ENCODE assay signal across 23 cellular contexts in genomic region chr17:17154556-17154955, GRCh38. TPM values are rescaled to one million over a fixed set of nuclear protein-coding genes. Genes with fewer than 3 reads are reported as not detected.
DNase-seq lines count a peak whose midpoint lies in the region; ATAC-seq and TF ChIP-seq lines count a peak whose summit lies in the region.
"Had no signal": no experiment of that assay in that cellular context is flagged by ENCODE, and none has a peak within 500 bp of the region (broad histone marks: within the 10 kb centered on the region; RNA-seq: fewer than 3 reads in every experiment).

No MANE protein-coding gene starts in this region.

- peaks cover 42% of the 10 kb centered on the region for H3K36me3 Mint-ChIP-seq in stimulated activated naive CD8-positive, alpha-beta T cell treated with anti-CD3 and anti-CD28 coated beads, Interleukin-15, Interleukin-2, amounts not matched to agents 100 ng/mL and 50 ng/mL, for 24 hours (ENCODE audit: low read depth)
- H3K36me3 Mint-ChIP-seq in endothelial cell (ENCODE audit: low read depth, unreplicated experiment) (peaks cover 50% of the 10 kb centered on the region), mesothelial cell of epicardium (peaks cover 37% of the 10 kb centered on the region)

- no peak overlapping the region; the same call in 1 of the 2 replicates for H3K27ac ChIP-seq in SJSA1
- H3K27ac ChIP-seq in ascending aorta, result no peak overlapping the region
- H3K27ac ChIP-seq: body of pancreas, neutrophil, psoas muscle, testis had no signal

- H3K9me3 Mint-ChIP-seq in stimulated activated naive CD8-positive, alpha-beta T cell treated with anti-CD3 and anti-CD28 coated beads, Interleukin-15, Interleukin-2, amounts not matched to agents 100 ng/mL and 50 ng/mL, for 24 hours, result no peaks in the 10 kb centered on the region
- no peaks in the 10 kb centered on the region for H3K9me3 Mint-ChIP-seq in endothelial cell (ENCODE audit: unreplicated experiment)
- no peaks in the 10 kb centered on the region for H3K9me3 Mint-ChIP-seq in mesothelial cell of epicardium
- H3K9me3 Mint-ChIP-seq: activated naive CD4-positive, alpha-beta T cell treated with anti-CD3 and anti-CD28 coated beads for 36 hours had no signal

- H3K4me1 Mint-ChIP-seq in stimulated activated naive CD8-positive, alpha-beta T cell treated with anti-CD3 and anti-CD28 coated beads, Interleukin-15, Interleukin-2, amounts not matched to agents 100 ng/mL and 50 ng/mL, for 24 hours (ENCODE audit: low read depth), result peaks cover 41% of the 10 kb centered on the region
- peaks cover 14% of the 10 kb centered on the region for H3K4me1 Mint-ChIP-seq in endothelial cell (ENCODE audit: unreplicated experiment)
- no peaks in the 10 kb centered on the region for H3K4me1 Mint-ChIP-seq in mesothelial cell of epicardium

- no peak overlapping the region for H3K4me3 Mint-ChIP-seq in stimulated activated naive CD8-positive, alpha-beta T cell treated with anti-CD3 and anti-CD28 coated beads, Interleukin-15, Interleukin-2, amounts not matched to agents 100 ng/mL and 50 ng/mL, for 24 hours
- H3K4me3 Mint-ChIP-seq in endothelial cell (ENCODE audit: unreplicated experiment), result peak overlapping the region; percentile 32
- no peak overlapping the region for H3K4me3 Mint-ChIP-seq in mesothelial cell of epicardium
- H3K4me3 Mint-ChIP-seq: activated naive CD4-positive, alpha-beta T cell treated with anti-CD3 and anti-CD28 coated beads for 36 hours had no signal

- no peaks in the 10 kb centered on the region for H3K27me3 Mint-ChIP-seq in stimulated activated naive CD8-positive, alpha-beta T cell treated with anti-CD3 and anti-CD28 coated beads, Interleukin-15, Interleukin-2, amounts not matched to agents 100 ng/mL and 50 ng/mL, for 24 hours
- H3K27me3 Mint-ChIP-seq in endothelial cell (ENCODE audit: unreplicated experiment), result peaks cover 15% of the 10 kb centered on the region
- no peaks in the 10 kb centered on the region for H3K27me3 Mint-ChIP-seq in mesothelial cell of epicardium (ENCODE audit: low read depth)

- no peak for TF ChIP-seq CTCF in endothelial cell (IDR thresholded peaks at IDR 0.05; ENCODE audit: unreplicated experiment)
- TF ChIP-seq CTCF in mesothelial cell of epicardium (IDR thresholded peaks at IDR 0.05; ENCODE audit: unreplicated experiment), result no peak
- no peak for TF ChIP-seq CTCF in ascending aorta (IDR thresholded peaks at IDR 0.05)

- H3K4me3 ChIP-seq in SJSA1, result no peak overlapping the region
- no peak overlapping the region for H3K4me3 ChIP-seq in ascending aorta
- H3K4me3 ChIP-seq: body of pancreas, gastrocnemius medialis, GM23248, psoas muscle, testis had no signal

- H3K9me3 ChIP-seq in SJSA1 (replicated peaks) (no peaks in the 10 kb centered on the region), ascending aorta (no peaks in the 10 kb centered on the region)
- H3K9me3 ChIP-seq: body of pancreas, gastrocnemius medialis, neutrophil, psoas muscle, testis had no signal

- peaks cover 91% of the 10 kb centered on the region for H3K36me3 ChIP-seq in SJSA1
- H3K36me3 ChIP-seq in ascending aorta, result peaks cover 63 to 84% of the 10 kb centered on the region in 2 donors

- H3K4me1 ChIP-seq in SJSA1 (replicated peaks), result peaks cover 69% of the 10 kb centered on the region
- peaks cover 15% of the 10 kb centered on the region in 2 donors for H3K4me1 ChIP-seq in ascending aorta
- H3K4me1 ChIP-seq: body of pancreas had no signal

- intact Hi-C loops in ascending aorta (cut with DNase I), result no loop called here

- H3K27me3 ChIP-seq in SJSA1 (replicated peaks) (no peaks in the 10 kb centered on the region), ascending aorta (no peaks in the 10 kb centered on the region)
- H3K27me3 ChIP-seq: body of pancreas, gastrocnemius medialis, neutrophil, testis had no signal

- no peak for DNase-seq in stimulated activated naive CD8-positive, alpha-beta T cell treated with anti-CD3 and anti-CD28 coated beads, Interleukin-15, Interleukin-2, amounts not matched to agents 100 U/mL and 50 U/mL, for 24 hours
- DNase-seq in SJSA1 (ENCODE audit: low read depth in 1 of 2, low spot score in 2 of 2) (peak; percentile 67 to 69), endothelial cell (ENCODE audit: low spot score) (no peak), mesothelial cell of epicardium (ENCODE audit: low spot score in 2 of 2, unreplicated experiment in 2 of 2) (no peak), ascending aorta (ENCODE audit: low spot score in 2 of 2) (no peak), NCI-H446 (lab: John Stamatoyannopoulos, UW) (no peak)
- DNase-seq: activated CD4-positive, CD25-positive, alpha-beta regulatory T cell treated with anti-CD3 and anti-CD28 coated beads, Interleukin-2, amount 50 U/mL, for 72 hours; activated naive CD4-positive, alpha-beta T cell treated with anti-CD3 and anti-CD28 coated beads for 36 hours; body of pancreas; effector CD8-positive, alpha-beta T cell; gastrocnemius medialis; GM23248; KBM-7; MM.1S; NCI-H146; NCI-H526; psoas muscle; testis had no signal

- ATAC-seq in stimulated activated naive CD8-positive, alpha-beta T cell treated with anti-CD3 and anti-CD28 coated beads, Interleukin-15, Interleukin-2, amounts not matched to agents 100 U/mL and 50 U/mL, for 24 hours, result no peak
- ATAC-seq: body of pancreas, esophagus mucosa, gastrocnemius medialis, psoas muscle, SK-N-SH treated with all-trans-retinoic acid at 6 μM for 48 hours had no signal

- peak overlapping the region; percentile 12 for H3K27ac Mint-ChIP-seq in stimulated activated naive CD8-positive, alpha-beta T cell treated with anti-CD3 and anti-CD28 coated beads, Interleukin-15, Interleukin-2, amounts not matched to agents 100 ng/mL and 50 ng/mL, for 24 hours
- H3K27ac Mint-ChIP-seq in endothelial cell (ENCODE audit: unreplicated experiment) (peak overlapping the region; percentile 1), mesothelial cell of epicardium (no peak overlapping the region)
- H3K27ac Mint-ChIP-seq: activated naive CD4-positive, alpha-beta T cell treated with anti-CD3 and anti-CD28 coated beads for 36 hours had no signal

RNA-seq across cellular contexts. Expression of gene PLD6, which starts 51.6 kb away (rescaled TPM):
- total RNA-seq in SJSA1 (2014; rRNA removed; shearing (Covaris generic)), result 1.0 and 1.1 TPM in 2 replicates
- total RNA-seq in endothelial cell (ENCODE audit: unreplicated experiment), result 0.21 TPM
- 1.7 to 2.4 TPM (median 2.3 TPM) in 3 replicates for total RNA-seq in mesothelial cell of epicardium
- 0.32 TPM for total RNA-seq in ascending aorta
- total RNA-seq: HT1080 had no signal

Comparison
In these comparisons a context has a peak if more than half of its experiments do, and no peak if none do; other contexts are left out.
1. DNase-seq: peak in SJSA1 (2 of 2); none in stimulated activated naive CD8-positive, alpha-beta T cell treated with anti-CD3 and anti-CD28 coated beads, Interleukin-15, Interleukin-2, amounts not matched to agents 100 U/mL and 50 U/mL, for 24 hours (single experiment), endothelial cell (single experiment), mesothelial cell of epicardium (0 of 2), ascending aorta (0 of 2) and NCI-H446 (0 of 2).